Comparison of ENCODE assay signal across 2 cellular contexts in the genomic region with DNA sequence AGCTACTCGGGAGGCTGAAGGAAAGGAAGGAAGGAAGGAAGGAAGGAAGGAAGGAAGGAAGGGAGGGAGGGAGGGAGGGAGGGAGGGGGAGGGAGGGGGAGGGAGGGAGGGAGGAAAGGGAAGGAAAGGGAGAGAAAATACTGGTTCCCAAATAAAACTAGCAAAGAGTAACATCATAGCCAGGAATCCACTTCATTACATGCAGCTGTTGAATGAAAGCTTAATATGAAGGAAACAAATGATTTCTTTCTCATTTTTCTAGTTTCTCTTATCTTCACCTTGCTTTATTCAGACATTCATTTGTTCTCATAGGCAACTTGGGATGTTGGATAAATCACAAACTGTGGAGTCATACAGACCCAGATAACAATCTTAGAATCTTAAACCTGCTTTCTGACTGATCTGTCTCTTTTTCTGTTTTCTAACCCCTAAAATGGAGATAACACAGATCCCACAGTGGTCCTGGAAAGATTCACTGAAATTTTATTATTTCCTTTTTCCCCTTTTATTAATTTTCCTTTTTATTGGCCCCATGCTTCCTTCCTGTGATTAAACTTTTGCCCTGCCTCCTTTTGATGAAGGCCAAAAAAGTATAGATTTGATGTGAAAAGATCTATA.
A peak's percentile ranks its signal among the peaks of the same experiment; 100 is the strongest.
TF ChIP-seq lines count a peak whose summit lies in the region.

No MANE protein-coding gene starts in this region.

TF ChIP-seq in SK-N-SH, 30 proteins besides CTCF, POLR2A, EP300 and RAD21:
- TF ChIP-seq YY1 (IDR thresholded peaks at IDR 0.05; ENCODE audit: low read depth) = no peak
- 0 out of 2 replicates have a peak, but pooled peaks have one; percentile 5 for TF ChIP-seq TCF12 (IDR thresholded peaks at IDR 0.05)

TF ChIP-seq in K562, 482 proteins besides CTCF, POLR2A, EP300 and RAD21:
- no peak for TF ChIP-seq ZNF232 (CRISPR knock-in tag; IDR thresholded peaks at IDR 0.05)
- TF ChIP-seq PCBP1 (IDR thresholded peaks at IDR 0.05; ENCODE audit: low read depth, low read length, poor library complexity, severe bottlenecking) = peak; percentile 43
- peak; percentile 87 for TF ChIP-seq HNRNPK (IDR thresholded peaks at IDR 0.05; ENCODE audit: low read depth, low read length, poor library complexity, severe bottlenecking)
- peak; percentile 88 for TF ChIP-seq PCBP2 (IDR thresholded peaks at IDR 0.05; ENCODE audit: low read depth, low read length, poor library complexity, severe bottlenecking)
